Comparison of ENCODE assay signal across 21 cellular contexts in genomic region chr9:112629890-112630485, GRCh38.
DNase-seq lines count a peak whose midpoint lies in the region; ATAC-seq and TF ChIP-seq lines count a peak whose summit lies in the region.
"Had no signal": no experiment of that assay in that cellular context is flagged by ENCODE, and none has a peak within 500 bp of the region (broad histone marks: within the 10 kb centered on the region; RNA-seq: fewer than 3 reads in every experiment).

No MANE protein-coding gene starts in this region.

- no peak overlapping the region for H3K4ac ChIP-seq in H9 (ENCODE audit: low read depth, low read length)

- no peak overlapping the region for H3T11ph ChIP-seq in H9 (ENCODE audit: low read length)

- no peak overlapping the region for H2AK5ac ChIP-seq in H9 (ENCODE audit: insufficient read length, low read length)

- no peak overlapping the region for H2BK5ac ChIP-seq in H9 (ENCODE audit: insufficient read length, low read length)

- peak overlapping the region; percentile 47 for H3K4me3 ChIP-seq in endocrine pancreas (ENCODE audit: control insufficient read depth, insufficient read depth, low read length)
- H3K4me3 ChIP-seq: ovary had no signal

- no peak overlapping the region for H3K23ac ChIP-seq in H9 (ENCODE audit: insufficient read length, low read depth, low read length)

- H4K91ac ChIP-seq in H9 (ENCODE audit: insufficient read length, low read depth, low read length) = no peak overlapping the region

- H3K9ac ChIP-seq in H9 (ENCODE audit: extremely low read depth, insufficient read length, low read length) (no peak overlapping the region), endocrine pancreas (ENCODE audit: control insufficient read depth, insufficient read depth, low read length) (no peak overlapping the region)

- H3K27me3 ChIP-seq in H9 (ENCODE audit: insufficient read depth, low read length) (no peaks in the 10 kb centered on the region), endocrine pancreas (ENCODE audit: control insufficient read depth, insufficient read depth, low read length) (no peaks in the 10 kb centered on the region)
- H3K27me3 ChIP-seq: brain microvascular endothelial cell, ovary had no signal

- H3K18ac ChIP-seq in H9 (ENCODE audit: insufficient read length, low read depth, low read length) = no peak overlapping the region

- no peak overlapping the region for H3K56ac ChIP-seq in H9 (ENCODE audit: insufficient read length, low read depth, low read length)

- no peak overlapping the region for H3K4me2 ChIP-seq in H9 (ENCODE audit: insufficient read depth, insufficient read length, low read length)

- no peak overlapping the region for H2BK12ac ChIP-seq in H9 (ENCODE audit: insufficient read length, low read depth, low read length)

- H3K27me3 Mint-ChIP-seq in H9 (ENCODE audit: low read depth) = no peaks in the 10 kb centered on the region
- no peaks in the 10 kb centered on the region for H3K27me3 Mint-ChIP-seq in activated naive CD4-positive, alpha-beta T cell treated with anti-CD3 and anti-CD28 coated beads, Interleukin-2, amount 10 ng/mL, durations not matched to agents 7 days and 5 days
- H3K27me3 Mint-ChIP-seq: activated naive CD8-positive, alpha-beta T cell treated with anti-CD3 and anti-CD28 coated beads, Interleukin-2, amount 50 U/mL, for 24 hours; naive B cell had no signal

- H3K36me3 Mint-ChIP-seq in H9 (ENCODE audit: insufficient read depth in 1 of 3, low read depth in 3 of 3) = peaks cover 0 to 4% (median 0%) of the 10 kb centered on the region in 3 experiments; a peak in 1 of 7 replicates
- no peaks in the 10 kb centered on the region for H3K36me3 Mint-ChIP-seq in activated naive CD4-positive, alpha-beta T cell treated with anti-CD3 and anti-CD28 coated beads, Interleukin-2, amount 10 ng/mL, durations not matched to agents 7 days and 5 days
- H3K36me3 Mint-ChIP-seq: naive B cell had no signal

- H3K4me1 ChIP-seq in H9 (ENCODE audit: insufficient read depth, low read length) (no peaks in the 10 kb centered on the region), endocrine pancreas (ENCODE audit: control insufficient read depth, insufficient read depth, low read length) (peaks cover 5% of the 10 kb centered on the region)

- no peaks in the 10 kb centered on the region for H3K79me1 ChIP-seq in H9 (ENCODE audit: insufficient read depth, low read depth, low read length, poor library complexity, severe bottlenecking)

- H2AFZ ChIP-seq in H9 (ENCODE audit: low read length) = no peak overlapping the region

- TF ChIP-seq CTCF in H9 (conservative IDR thresholded peaks at IDR 0.05) = no peak

- no peaks in the 10 kb centered on the region for H3K36me3 ChIP-seq in endocrine pancreas (ENCODE audit: control insufficient read depth, insufficient read depth, low read length)
- H3K36me3 ChIP-seq: brain microvascular endothelial cell, ovary had no signal

- no peaks in the 10 kb centered on the region for H4K20me1 ChIP-seq in H9 (ENCODE audit: control insufficient read depth, insufficient read depth, insufficient read length)

- no peak for ATAC-seq in GM18870 (IDR thresholded peaks at IDR 0.05; ENCODE audit: unreplicated experiment)
- ATAC-seq: activated naive CD8-positive, alpha-beta T cell treated with anti-CD3 and anti-CD28 coated beads, Interleukin-2, amount 50 U/mL, for 24 hours; left colon; SK-N-SH treated with all-trans-retinoic acid at 6 μM for 48 hours had no signal

- H2BK15ac ChIP-seq in H9 (ENCODE audit: low read depth, low read length) = no peak overlapping the region

- no peak overlapping the region for H4K5ac ChIP-seq in H9 (ENCODE audit: insufficient read length, low read depth, low read length)

- peak overlapping the region; percentile 7 for H3K27ac ChIP-seq in H9 (ENCODE audit: insufficient read length, low read depth, low read length)
- H3K27ac ChIP-seq: brain microvascular endothelial cell, ovary had no signal

- no peaks in the 10 kb centered on the region for H3K79me2 ChIP-seq in H9 (ENCODE audit: insufficient read depth, low read length)

- no peaks in the 10 kb centered on the region for H3K9me3 Mint-ChIP-seq in H9
- H3K9me3 Mint-ChIP-seq in activated naive CD4-positive, alpha-beta T cell treated with anti-CD3 and anti-CD28 coated beads, Interleukin-2, amount 10 ng/mL, durations not matched to agents 7 days and 5 days = no peaks in the 10 kb centered on the region
- H3K9me3 Mint-ChIP-seq: activated naive CD8-positive, alpha-beta T cell treated with anti-CD3 and anti-CD28 coated beads, Interleukin-2, amount 50 U/mL, for 24 hours; naive B cell had no signal

- no peak overlapping the region for H4K8ac ChIP-seq in H9 (replicated peaks; ENCODE audit: insufficient read length, low read depth, low read length)

- H3K4me3 Mint-ChIP-seq in H9 = no peak overlapping the region
- H3K4me3 Mint-ChIP-seq in activated naive CD4-positive, alpha-beta T cell treated with anti-CD3 and anti-CD28 coated beads, Interleukin-2, amount 10 ng/mL, durations not matched to agents 7 days and 5 days = no peak overlapping the region
- H3K4me3 Mint-ChIP-seq: activated naive CD8-positive, alpha-beta T cell treated with anti-CD3 and anti-CD28 coated beads, Interleukin-2, amount 50 U/mL, for 24 hours; CD14-positive monocyte; naive B cell had no signal

- no CpG with 5 or more reads among the region's 6 CpGs for WGBS in H9 (ENCODE audit: extremely low coverage, insufficient read length, low lambda C conversion rate)

- H2BK120ac ChIP-seq in H9 (ENCODE audit: low read depth, low read length, poor library complexity, severe bottlenecking) = no peak overlapping the region

- H3K9me3 ChIP-seq in H9 (ENCODE audit: control insufficient read depth, low read depth, low read length) (no peaks in the 10 kb centered on the region), endocrine pancreas (ENCODE audit: control insufficient read depth, low read length) (no peaks in the 10 kb centered on the region)
- H3K9me3 ChIP-seq: ovary had no signal

- no peak overlapping the region for H2BK20ac ChIP-seq in H9 (ENCODE audit: low read depth, low read length, poor library complexity, severe bottlenecking)

- H3K23me2 ChIP-seq in H9 (ENCODE audit: insufficient read length, low read depth, low read length, poor library complexity, severe bottlenecking) = no peaks in the 10 kb centered on the region

- peak overlapping the region; percentile 68 to 89 (median 70); a peak in 4 of 7 replicates for H3K27ac Mint-ChIP-seq in H9
- H3K27ac Mint-ChIP-seq in activated naive CD4-positive, alpha-beta T cell treated with anti-CD3 and anti-CD28 coated beads, Interleukin-2, amount 10 ng/mL, durations not matched to agents 7 days and 5 days = no peak overlapping the region
- H3K27ac Mint-ChIP-seq: activated naive CD8-positive, alpha-beta T cell treated with anti-CD3 and anti-CD28 coated beads, Interleukin-2, amount 50 U/mL, for 24 hours; CD14-positive monocyte had no signal

- CTCF ChIA-PET in activated naive CD4-positive, alpha-beta T cell treated with anti-CD3 and anti-CD28 coated beads, Interleukin-2, amount 10 ng/mL, durations not matched to agents 7 days and 5 days (lab: Charles Lee) = no interaction called here

- no peak overlapping the region for H3K14ac ChIP-seq in H9 (ENCODE audit: insufficient read depth, low read length)

- H3K4me1 Mint-ChIP-seq in H9 = peaks cover 9 to 12% of the 10 kb centered on the region in 2 experiments
- no peaks in the 10 kb centered on the region for H3K4me1 Mint-ChIP-seq in activated naive CD4-positive, alpha-beta T cell treated with anti-CD3 and anti-CD28 coated beads, Interleukin-2, amount 10 ng/mL, durations not matched to agents 7 days and 5 days
- H3K4me1 Mint-ChIP-seq: activated naive CD8-positive, alpha-beta T cell treated with anti-CD3 and anti-CD28 coated beads, Interleukin-2, amount 50 U/mL, for 24 hours had no signal

- no peak for DNase-seq in H9
- peak; percentile 20 for DNase-seq in NCI-H774 (lab: John Stamatoyannopoulos, UW)
- peak; percentile 17 for DNase-seq in renal cortical epithelial cell (ENCODE audit: low read depth)
- no peak for DNase-seq in NCI-H446 (lab: John Stamatoyannopoulos, UW)
- DNase-seq in activated naive CD4-positive, alpha-beta T cell treated with anti-CD3 and anti-CD28 coated beads, Interleukin-2, amount 10 ng/mL, durations not matched to agents 7 days and 5 days = no peak
- DNase-seq: activated CD4-positive, alpha-beta T cell treated with anti-CD3 and anti-CD28 coated beads, Interleukin-2, amount 50 U/mL, for 4 hours; activated CD8-positive, alpha-beta memory T cell treated with anti-CD3 and anti-CD28 coated beads, Interleukin-2, amount 50 U/mL, for 48 hours; activated naive CD8-positive, alpha-beta T cell treated with anti-CD3 and anti-CD28 coated beads, Interleukin-2, amount 50 U/mL, for 24 hours; brain microvascular endothelial cell; cortex of kidney; left colon; mesenchymal stem cell; naive B cell; NCI-H510A; ovary; RPMI8226; stimulated activated CD8-positive, alpha-beta memory T cell treated with anti-CD3 and anti-CD28 coated beads, Interleukin-4, amount 100 ng/mL, for 48 hours had no signal

Comparison
In these comparisons a context has a peak if more than half of its experiments do, and no peak if none do; other contexts are left out.
1. DNase-seq: peak in NCI-H774 (single experiment) and renal cortical epithelial cell (single experiment); none in H9 (single experiment), NCI-H446 (0 of 2) and activated naive CD4-positive, alpha-beta T cell treated with anti-CD3 and anti-CD28 coated beads, Interleukin-2, amount 10 ng/mL, durations not matched to agents 7 days and 5 days (single experiment).